In genomic region chr11:61579398-61580291, GRCh38 we compare ENCODE assay signal across 10 cellular contexts. TPM values are rescaled to one million over a fixed set of nuclear protein-coding genes. Genes with fewer than 3 reads are reported as not detected.
DNase-seq lines count a peak whose midpoint lies in the region; ATAC-seq and TF ChIP-seq lines count a peak whose summit lies in the region.
"Had no signal": no experiment of that assay in that cellular context is flagged by ENCODE, and none has a peak within 500 bp of the region (broad histone marks: within the 10 kb centered on the region; RNA-seq: fewer than 3 reads in every experiment).

No MANE protein-coding gene starts in this region.

- peak overlapping the region; percentile 50 for H2BK15ac ChIP-seq in neuronal stem cell (ENCODE audit: low read length)

- peaks cover 2% of the 10 kb centered on the region for H3K79me1 ChIP-seq in neuronal stem cell (ENCODE audit: low read depth, low read length)

- peak overlapping the region; percentile 80 for H3K4me3 ChIP-seq in Caco-2 (ENCODE audit: low read depth, low read length)
- H3K4me3 ChIP-seq in NT2/D1 (ENCODE audit: insufficient read length, low read depth): peak overlapping the region; percentile 67
- peak overlapping the region; percentile 52 for H3K4me3 ChIP-seq in ectodermal cell (ENCODE audit: insufficient read depth, low read depth, low read length)
- peak overlapping the region; percentile 45 to 78 for H3K4me3 ChIP-seq in neuronal stem cell (ENCODE audit: low read length in 2 of 2)

- H3K4ac ChIP-seq in neuronal stem cell (ENCODE audit: low read length): no peak overlapping the region

- no peak overlapping the region for H2BK5ac ChIP-seq in neuronal stem cell (ENCODE audit: low read length)

- H3K36me3 Mint-ChIP-seq in Caco-2 (ENCODE audit: insufficient read depth, unreplicated experiment): peaks cover 6% of the 10 kb centered on the region

- POLR2A ChIA-PET in Caco-2 (lab: Charles Lee): no interaction called here

- TSS peak; percentile 39 for BruUV-seq in Caco-2 (replicated peaks; lab: Mats Ljungman, UMichigan)

- H3K14ac ChIP-seq in neuronal stem cell (ENCODE audit: low read length): no peak overlapping the region

- H2BK120ac ChIP-seq in neuronal stem cell (ENCODE audit: low read depth, low read length): no peak overlapping the region

- intact Hi-C loops in Caco-2 (cut with micrococcal nuclease; ENCODE audit: unreplicated experiment): loop anchor here (2.0 kb wide), 3 partner anchors 29 to 103 kb away; partner anchors contain the start of gene LRRC10B

- H4K91ac ChIP-seq in neuronal stem cell (ENCODE audit: low read depth, low read length, poor library complexity): no peak overlapping the region

- no peak for DNase-seq in Caco-2
- DNase-seq in NT2/D1 (ENCODE audit: low read depth, low spot score): no peak
- DNase-seq in neuronal stem cell (ENCODE audit: low spot score): no peak
- DNase-seq in NCI-H2107 treated with DMSO at 0.1 percent for 48 hours (lab: John Stamatoyannopoulos, UW; ENCODE audit: unreplicated experiment): no peak
- DNase-seq in NCI-H2081 treated with DMSO at 0.1 percent for 48 hours (lab: John Stamatoyannopoulos, UW): no peak
- DNase-seq in NCI-H2171 treated with DMSO at 0.1 percent for 48 hours (lab: John Stamatoyannopoulos, UW): no peak
- DNase-seq: activated CD4-positive, alpha-beta T cell treated with anti-CD3 and anti-CD28 coated beads, Interleukin-2, amount 50 U/mL, for 48 hours; NCI-H2171 had no signal

- H3K9me3 Mint-ChIP-seq in Caco-2 (ENCODE audit: unreplicated experiment): no peaks in the 10 kb centered on the region

- peak overlapping the region; percentile 83 for H2AK5ac ChIP-seq in neuronal stem cell (ENCODE audit: low read depth, low read length)

- WGBS in ectodermal cell, 2 experiments: 23% methylated on average over 21 of the region's 21 CpGs
- WGBS in neuronal stem cell (ENCODE audit: extremely low coverage in 2 of 2, insufficient read length in 2 of 2, insufficient replicate concordance in 1 of 2), 2 donors: no CpG with 5 or more reads among the region's 21 CpGs

- TF ChIP-seq CTCF in Caco-2 (IDR thresholded peaks at IDR 0.05; ENCODE audit: insufficient read depth in 1 of 2, low read depth in 1 of 2, low read length in 1 of 2, severe bottlenecking in 1 of 2, unreplicated experiment in 1 of 2): no peak

- no peak overlapping the region for H2BK12ac ChIP-seq in neuronal stem cell (ENCODE audit: low read length)

- H3K23ac ChIP-seq in neuronal stem cell (ENCODE audit: low read depth, low read length, poor library complexity): peak overlapping the region; percentile 5

- CTCF ChIA-PET in Caco-2 (lab: Charles Lee): interaction anchor here (0.7 kb wide), 1 partner anchor 223 kb away, joined by 3 read pairs; no protein-coding TSS in a partner anchor

- peak overlapping the region; percentile 70 for H3K4me3 Mint-ChIP-seq in Caco-2 (ENCODE audit: unreplicated experiment)

- no peak for ATAC-seq in GM19467 (IDR thresholded peaks at IDR 0.05; ENCODE audit: unreplicated experiment)

- H3K27me3 ChIP-seq in Caco-2 (replicated peaks; ENCODE audit: control insufficient read depth, insufficient read depth, low read length) (no peaks in the 10 kb centered on the region), NT2/D1 (ENCODE audit: insufficient read depth, insufficient read length) (peaks cover 42% of the 10 kb centered on the region), ectodermal cell (ENCODE audit: control insufficient read depth, insufficient read depth, low read length, poor library complexity, severe bottlenecking) (peaks cover 42% of the 10 kb centered on the region), neuronal stem cell (ENCODE audit: control insufficient read depth in 3 of 3, insufficient read depth in 3 of 3, low read depth in 1 of 3, low read length in 3 of 3) (peaks cover 10 to 66% (median 30%) of the 10 kb centered on the region in 3 experiments)

- H3K27ac Mint-ChIP-seq in Caco-2 (ENCODE audit: unreplicated experiment): no peak overlapping the region

- H3K18ac ChIP-seq in neuronal stem cell (ENCODE audit: low read length): peak overlapping the region; percentile 89

- peaks cover 11% of the 10 kb centered on the region for H3K4me1 ChIP-seq in Caco-2
- H3K4me1 ChIP-seq in NT2/D1 (ENCODE audit: insufficient read depth, insufficient read length): peaks cover 43% of the 10 kb centered on the region
- peaks cover 41% of the 10 kb centered on the region for H3K4me1 ChIP-seq in ectodermal cell (ENCODE audit: control insufficient read depth, insufficient read depth, low read length)
- H3K4me1 ChIP-seq in neuronal stem cell (ENCODE audit: control insufficient read depth in 2 of 2, insufficient read depth in 1 of 2, low read depth in 1 of 2, low read length in 2 of 2): peaks cover 16 to 25% of the 10 kb centered on the region in 2 donors

- H3K36me3 ChIP-seq in Caco-2 (ENCODE audit: control insufficient read depth, insufficient read depth, low read length) (no peaks in the 10 kb centered on the region), NT2/D1 (ENCODE audit: insufficient read depth, insufficient read length, low read length) (no peaks in the 10 kb centered on the region), ectodermal cell (ENCODE audit: control insufficient read depth, insufficient read depth, low read length) (no peaks in the 10 kb centered on the region), neuronal stem cell (replicated peaks in 1 of 2; ENCODE audit: control insufficient read depth in 2 of 2, insufficient read depth in 2 of 2, low read length in 2 of 2) (no peaks in the 10 kb centered on the region)

- H2AFZ ChIP-seq in neuronal stem cell (ENCODE audit: low read length): no peak overlapping the region

- peak overlapping the region; percentile 89 for H3K9ac ChIP-seq in NT2/D1 (ENCODE audit: insufficient read length, low read depth)
- no peak overlapping the region for H3K9ac ChIP-seq in neuronal stem cell (ENCODE audit: low read depth, low read length, poor library complexity)

- H3K27ac ChIP-seq in ectodermal cell (ENCODE audit: insufficient read depth, low read depth, low read length, poor library complexity, severe bottlenecking) (no peak overlapping the region), neuronal stem cell (replicated peaks; ENCODE audit: low read length) (no peak overlapping the region)

- H3K9me3 ChIP-seq in Caco-2 (no peaks in the 10 kb centered on the region), NT2/D1 (ENCODE audit: insufficient read depth, low read length) (no peaks in the 10 kb centered on the region), ectodermal cell (ENCODE audit: control insufficient read depth, low read length) (no peaks in the 10 kb centered on the region), neuronal stem cell (replicated peaks in 1 of 2; ENCODE audit: control insufficient read depth in 2 of 2, insufficient read depth in 1 of 2, low read depth in 1 of 2, low read length in 2 of 2) (peaks cover 0 to 2% of the 10 kb centered on the region in 2 donors)

- H4K8ac ChIP-seq in neuronal stem cell (ENCODE audit: low read depth, low read length): no peak overlapping the region

- peaks cover 21% of the 10 kb centered on the region for H3K4me1 Mint-ChIP-seq in Caco-2 (ENCODE audit: low read depth, unreplicated experiment)

- H3K4me2 ChIP-seq in neuronal stem cell (ENCODE audit: insufficient read depth, low read length, poor library complexity, severe bottlenecking): peak overlapping the region; percentile 81

- H3K27me3 Mint-ChIP-seq in Caco-2 (ENCODE audit: insufficient read depth, unreplicated experiment): no peaks in the 10 kb centered on the region

RNA-seq across cellular contexts. Expression of gene SYT7, which starts 1.2 kb away (rescaled TPM):
- 32.8 and 33.5 TPM in 2 replicates for total RNA-seq in Caco-2 (2022)
- 11.1 TPM for polyA plus RNA-seq in ectodermal cell (2013, experiment 1 of 4)
- 11.1 TPM for polyA plus RNA-seq in ectodermal cell (2013, experiment 2 of 4)
- 8.0 TPM for polyA plus RNA-seq in ectodermal cell (2013, experiment 3 of 4)
- polyA plus RNA-seq in ectodermal cell (2013, experiment 4 of 4): 7.4 TPM
- 2.5 TPM for polyA plus RNA-seq in neuronal stem cell (2013, experiment 1 of 2)
- 2.3 TPM for polyA plus RNA-seq in neuronal stem cell (2013, experiment 2 of 2)
